In genomic region chr16:50366126-50366525, GRCh38 we compare ENCODE assay signal across 1 cellular context.
TF ChIP-seq lines count a peak whose summit lies in the region.

No MANE protein-coding gene starts in this region.

TF ChIP-seq in K562, 482 proteins besides CTCF, POLR2A, EP300 and RAD21:
- TF ChIP-seq CLOCK (CRISPR knock-in tag; IDR thresholded peaks at IDR 0.05; ENCODE audit: borderline replicate concordance) (no peak), PBX2 (CRISPR knock-in tag; IDR thresholded peaks at IDR 0.05; ENCODE audit: low read depth) (no peak), PBX2 (tag; conservative IDR thresholded peaks at IDR 0.05; ENCODE audit: low read depth) (0 out of 2 replicates have a peak, but pooled peaks have one; percentile 7), SPI1 (IDR thresholded peaks at IDR 0.05; ENCODE audit: borderline replicate concordance, low read depth, low read length) (peak; percentile 43; the same call in 1 of the 2 replicates), CEBPG (CRISPR knock-in tag; IDR thresholded peaks at IDR 0.05) (no peak), CEBPG (tag; conservative IDR thresholded peaks at IDR 0.05 in 1 of 2, IDR thresholded peaks at IDR 0.05 in 1 of 2) (peak; percentile 47 to 49; a peak in 2 of 4 replicates), NCOR1 (IDR thresholded peaks at IDR 0.05) (no peak), CBX8 (IDR thresholded peaks at IDR 0.05; ENCODE audit: borderline replicate concordance, extremely low read depth, low read depth, low read length, poor library complexity, severe bottlenecking) (no peak), ESRRB (CRISPR knock-in tag; IDR thresholded peaks at IDR 0.05; ENCODE audit: borderline replicate concordance) (no peak)
